In genomic region chr4:24888475-24888874, GRCh38 we compare ENCODE assay signal across 18 cellular contexts. TPM values are rescaled to one million over a fixed set of nuclear protein-coding genes. Genes with fewer than 3 reads are reported as not detected.
"Had no signal": no experiment of that assay in that cellular context is flagged by ENCODE, and none has a peak within 500 bp of the region (broad histone marks: within the 10 kb centered on the region; RNA-seq: fewer than 3 reads in every experiment).

No MANE protein-coding gene starts in this region.

- H3K36me3 Mint-ChIP-seq: activated CD8-positive, alpha-beta memory T cell treated with anti-CD3 and anti-CD28 coated beads, Interleukin-2, amount 10 ng/mL, durations not matched to agents 7 days and 5 days; activated naive CD8-positive, alpha-beta T cell; brain had no signal

- H3K27ac ChIP-seq: PC-9 had no signal

- H3K27ac Mint-ChIP-seq: activated CD8-positive, alpha-beta memory T cell treated with anti-CD3 and anti-CD28 coated beads, Interleukin-2, amount 10 ng/mL, durations not matched to agents 7 days and 5 days; activated naive CD8-positive, alpha-beta T cell; activated T-cell treated with anti-CD3 and anti-CD28 coated beads, Interleukin-2, amount 50 U/mL, for 24 hours; brain; T-helper 1 cell treated with Interleukin-12 subunit alpha and Interleukin-12 subunit beta and Interleukin-4 antibody, amounts not matched to agents 30 μg/mL and 1 μg/mL, for 36 hours had no signal

- H3K27me3 Mint-ChIP-seq: activated CD8-positive, alpha-beta memory T cell treated with anti-CD3 and anti-CD28 coated beads, Interleukin-2, amount 10 ng/mL, durations not matched to agents 7 days and 5 days; activated naive CD8-positive, alpha-beta T cell; brain had no signal

- H3K4me3 Mint-ChIP-seq: activated CD8-positive, alpha-beta memory T cell treated with anti-CD3 and anti-CD28 coated beads, Interleukin-2, amount 10 ng/mL, durations not matched to agents 7 days and 5 days; activated naive CD8-positive, alpha-beta T cell; activated T-cell treated with anti-CD3 and anti-CD28 coated beads, Interleukin-2, amount 50 U/mL, for 24 hours; brain; central memory CD8-positive, alpha-beta T cell; T-helper 1 cell treated with Interleukin-12 subunit alpha and Interleukin-12 subunit beta and Interleukin-4 antibody, amounts not matched to agents 30 μg/mL and 1 μg/mL, for 36 hours had no signal

- H3K9me3 Mint-ChIP-seq: activated T-cell treated with anti-CD3 and anti-CD28 coated beads, Interleukin-2, amount 50 U/mL, for 24 hours; brain; central memory CD8-positive, alpha-beta T cell; T-helper 1 cell treated with Interleukin-12 subunit alpha and Interleukin-12 subunit beta and Interleukin-4 antibody, amounts not matched to agents 30 μg/mL and 1 μg/mL, for 36 hours had no signal

- DNase-seq: activated CD4-positive, alpha-beta T cell treated with anti-CD3 and anti-CD28 coated beads for 48 hours; activated CD4-positive, alpha-beta T cell treated with anti-CD3 and anti-CD28 coated beads, Interleukin-2, amount 50 U/mL, for 4 hours; activated CD4-positive, CD25-positive, alpha-beta regulatory T cell treated with anti-CD3 and anti-CD28 coated beads, Interleukin-2, amount 50 U/mL, for 72 hours; activated CD8-positive, alpha-beta memory T cell treated with anti-CD3 and anti-CD28 coated beads, Interleukin-2, amount 10 ng/mL, durations not matched to agents 7 days and 5 days; activated effector memory CD4-positive, alpha-beta T cell treated with anti-CD3 and anti-CD28 coated beads, Interleukin-2, amount 50 U/mL, for 16 hours; activated naive CD4-positive, alpha-beta T cell treated with Interleukin-2 at 50 U/mL for 16 hours; activated T-cell treated with anti-CD3 and anti-CD28 coated beads, Interleukin-2, amount 50 U/mL, for 24 hours; NCI-H1092 treated with DMSO at 0.1 percent for 48 hours; NCI-H1417 treated with DMSO at 0.1 percent for 48 hours; NCI-H1694 treated with DMSO at 0.1 percent for 48 hours; NCI-H2081; NCI-H69; PC-9; SHP77 treated with DMSO at 0.1 percent for 48 hours had no signal

- H3K4me3 ChIP-seq: PC-9 had no signal

- H3K4me1 Mint-ChIP-seq: activated CD8-positive, alpha-beta memory T cell treated with anti-CD3 and anti-CD28 coated beads, Interleukin-2, amount 10 ng/mL, durations not matched to agents 7 days and 5 days; central memory CD8-positive, alpha-beta T cell had no signal

RNA-seq across cellular contexts. Expression of gene CCDC149, which starts 24.4 kb away (rescaled TPM):
- total RNA-seq: activated CD8-positive, alpha-beta memory T cell treated with anti-CD3 and anti-CD28 coated beads, Interleukin-2, amount 10 ng/mL, durations not matched to agents 7 days and 5 days had no signal
